22 cellular contexts compared by ENCODE assay signal in the genomic region with DNA sequence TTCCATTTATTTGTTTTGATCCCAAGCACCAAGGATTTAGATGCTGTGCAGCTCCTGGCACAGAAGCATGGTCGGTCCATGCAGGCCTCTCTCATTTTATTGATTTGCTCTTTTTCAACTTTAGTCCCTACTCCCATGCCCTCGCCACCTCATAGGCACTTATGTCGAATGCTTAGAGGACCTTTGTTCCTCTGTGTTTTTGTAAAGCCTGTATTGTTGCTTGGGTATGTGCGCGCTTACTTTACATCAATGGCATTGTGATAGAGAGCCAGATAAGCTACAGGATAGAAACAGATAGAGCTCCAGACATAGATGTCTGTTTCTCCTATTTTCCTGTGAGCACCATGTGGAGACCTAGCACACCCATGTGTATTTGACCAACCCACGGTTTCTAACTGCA.
"Had no signal": no experiment of that assay in that cellular context is flagged by ENCODE, and none has a peak within 500 bp of the region (broad histone marks: within the 10 kb centered on the region; RNA-seq: fewer than 3 reads in every experiment).

No MANE protein-coding gene starts in this region.

- H3K27ac Mint-ChIP-seq: activated naive CD8-positive, alpha-beta T cell; activated T-helper 2 cell treated with anti-CD3 and anti-CD28 coated beads, Interferon-gamma antibody, Interleukin-2, Interleukin-4, amounts not matched to agents 10 μg/mL and 5 μg/mL and 100 μg/mL, durations not matched to agents 14 hours and 24 hours and 36 hours; dendritic cell treated with granulocyte-macrophage colony-stimulating factor and Interleukin-4, amounts not matched to agents 40 ng/mL and 50 ng/mL, for 4 days; natural killer cell; T-helper 1 cell treated with Interleukin-12 subunit alpha and Interleukin-12 subunit beta and Interleukin-4 antibody, amounts not matched to agents 30 μg/mL and 1 μg/mL, for 36 hours; WTC11 had no signal

- DNase-seq: activated CD8-positive, alpha-beta memory T cell treated with anti-CD3 and anti-CD28 coated beads, Interleukin-2, amount 50 U/mL, for 48 hours; activated naive CD4-positive, alpha-beta T cell; activated T-cell treated with anti-CD3 and anti-CD28 coated beads, Interleukin-2, amount 50 U/mL, for 4 hours; effector CD8-positive, alpha-beta T cell; erythroblast; foreskin fibroblast; kidney; lower lobe of right lung; natural killer cell; spleen; stimulated activated CD4-positive, alpha-beta T cell treated with anti-CD3 and anti-CD28 coated beads, Interleukin-4, amount 100 ng/mL, for 1 hour; stimulated activated naive CD4-positive, alpha-beta T cell; T1000; thyroid gland; upper lobe of right lung had no signal

- H3K9me3 ChIP-seq: lower lobe of right lung, prostate gland, thyroid gland, upper lobe of right lung had no signal

- H3K27ac ChIP-seq: lower lobe of right lung, prostate gland, spleen, thyroid gland, upper lobe of right lung had no signal

- H3K36me3 Mint-ChIP-seq: activated naive CD8-positive, alpha-beta T cell; natural killer cell had no signal

- H3K36me3 ChIP-seq: lower lobe of right lung, prostate gland, spleen, thyroid gland, upper lobe of right lung had no signal

- H3K27me3 Mint-ChIP-seq: activated naive CD8-positive, alpha-beta T cell; dendritic cell treated with granulocyte-macrophage colony-stimulating factor and Interleukin-4, amounts not matched to agents 40 ng/mL and 50 ng/mL, for 4 days had no signal

- H3K4me3 Mint-ChIP-seq: activated naive CD8-positive, alpha-beta T cell; activated T-cell treated with anti-CD3 and anti-CD28 coated beads, Interleukin-2, amount 50 U/mL, for 4 hours; dendritic cell treated with granulocyte-macrophage colony-stimulating factor and Interleukin-4, amounts not matched to agents 40 ng/mL and 50 ng/mL, for 4 days; natural killer cell; T-helper 1 cell treated with Interleukin-12 subunit alpha and Interleukin-12 subunit beta and Interleukin-4 antibody, amounts not matched to agents 30 μg/mL and 1 μg/mL, for 36 hours; WTC11 had no signal

- H3K4me1 Mint-ChIP-seq: natural killer cell, WTC11 had no signal

- ATAC-seq: activated T-cell treated with anti-CD3 and anti-CD28 coated beads, Interleukin-2, amount 50 U/mL, for 4 hours; left lobe of liver; natural killer cell; WTC11 had no signal
